In genomic region chr3:13841141-13841540, GRCh38 we compare ENCODE assay signal across 20 cellular contexts. TPM values are rescaled to one million over a fixed set of nuclear protein-coding genes. Genes with fewer than 3 reads are reported as not detected.
"Had no signal": no experiment of that assay in that cellular context is flagged by ENCODE, and none has a peak within 500 bp of the region (broad histone marks: within the 10 kb centered on the region; RNA-seq: fewer than 3 reads in every experiment).

No MANE protein-coding gene starts in this region.

- DNase-seq: effector memory CD4-positive, alpha-beta T cell; esophagus squamous epithelium; foreskin fibroblast; immature natural killer cell; naive thymus-derived CD4-positive, alpha-beta T cell; nephron progenitor cell; psoas muscle; stimulated activated CD4-positive, alpha-beta T cell treated with anti-CD3 and anti-CD28 coated beads, Interleukin-2, amount 100 ng/mL, for 24 hours; stimulated activated CD4-positive, alpha-beta T cell treated with anti-CD3 and anti-CD28 coated beads, Interleukin-4, amount 100 ng/mL, for 4 hours; stimulated activated naive B cell treated with anti-CD40 and anti-IgM and Interleukin-4, amounts not matched to agents 10 μg/mL and 1 μg/mL and 100 μg/mL, for 72 hours; stimulated activated naive CD8-positive, alpha-beta T cell treated with anti-CD3 and anti-CD28 coated beads, Interleukin-15, amount 100 ng/mL, for 72 hours; testis had no signal

- H3K27me3 ChIP-seq: testis had no signal

- ATAC-seq: naive thymus-derived CD4-positive, alpha-beta T cell; psoas muscle; sciatic nerve; stimulated activated naive B cell treated with anti-CD40 and anti-IgM and Interleukin-4, amounts not matched to agents 10 μg/mL and 1 μg/mL and 100 μg/mL, for 72 hours; stimulated activated naive CD8-positive, alpha-beta T cell treated with anti-CD3 and anti-CD28 coated beads, Interleukin-15, amount 100 ng/mL, for 72 hours had no signal

- H3K36me3 ChIP-seq: esophagus squamous epithelium, tibial nerve had no signal

- H3K27ac ChIP-seq: esophagus squamous epithelium, psoas muscle, testis, tibial nerve had no signal

- FAIRE-seq: endometrium had no signal

- H3K4me1 ChIP-seq: psoas muscle, testis, tibial nerve had no signal

- H3K9me3 ChIP-seq: esophagus squamous epithelium, psoas muscle, testis, tibial nerve had no signal

- H3K4me3 ChIP-seq: esophagus squamous epithelium, psoas muscle, testis, tibial nerve had no signal

RNA-seq across cellular contexts. Expression of gene WNT7A, which starts 38.7 kb away (rescaled TPM):
- total RNA-seq: liver, lung microvascular endothelial cell, mesenteric fat pad, omental fat pad, psoas muscle, sciatic nerve, skeletal muscle tissue had no signal
- polyA plus RNA-seq: immature natural killer cell, liver had no signal
